ENCODE assay signal across 10 cellular contexts in the genomic region with DNA sequence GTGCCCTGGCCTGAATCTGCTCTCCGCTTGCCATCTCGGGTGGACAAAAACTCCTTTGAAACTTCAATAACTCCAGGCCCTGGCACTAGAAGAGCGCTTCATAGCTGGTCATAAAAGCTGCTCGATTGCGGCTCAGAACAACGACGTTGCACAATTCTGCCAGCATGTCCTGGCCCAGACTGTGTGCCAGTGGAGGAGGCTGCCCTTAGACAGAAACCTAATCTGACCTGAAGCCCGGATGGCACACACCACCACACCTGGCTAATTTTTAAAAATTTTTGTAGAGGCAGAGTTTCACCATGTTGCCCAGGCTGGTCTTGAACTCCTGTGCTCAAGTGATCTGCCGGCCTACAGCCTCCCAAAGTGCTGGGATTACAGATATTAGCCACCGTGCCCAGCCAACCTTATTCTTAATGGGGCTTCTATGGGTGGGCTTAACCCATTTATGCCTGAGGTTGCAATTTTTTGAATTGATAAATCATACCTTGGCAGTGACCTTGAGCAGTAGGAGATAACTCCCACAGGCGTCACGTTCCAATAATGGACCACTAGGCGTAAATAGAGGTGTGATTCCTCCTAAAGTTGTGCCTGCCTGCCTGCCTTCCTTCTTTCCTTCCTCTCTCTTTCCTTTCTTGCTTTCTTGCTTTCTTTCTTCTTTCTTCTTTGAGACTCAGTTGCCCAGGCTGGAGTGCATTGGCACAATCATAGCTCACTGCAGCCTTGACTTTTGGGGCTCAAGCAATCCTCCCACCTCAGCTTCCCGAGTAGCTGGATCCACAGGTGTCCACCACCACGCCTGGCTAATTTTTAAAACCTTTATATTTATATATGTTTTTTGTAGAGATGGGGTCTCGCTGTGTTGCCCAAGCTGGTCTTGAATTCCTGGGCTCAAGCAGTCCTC. TPM values are rescaled to one million over a fixed set of nuclear protein-coding genes. Genes with fewer than 3 reads are reported as not detected.
DNase-seq lines count a peak whose midpoint lies in the region; ATAC-seq and TF ChIP-seq lines count a peak whose summit lies in the region.
"Had no signal": no experiment of that assay in that cellular context is flagged by ENCODE, and none has a peak within 500 bp of the region (broad histone marks: within the 10 kb centered on the region; RNA-seq: fewer than 3 reads in every experiment).

No MANE protein-coding gene starts in this region.

- H3K27ac Mint-ChIP-seq in activated naive CD8-positive, alpha-beta T cell: no peak overlapping the region
- H3K27ac Mint-ChIP-seq in activated naive CD8-positive, alpha-beta T cell treated with anti-CD3 and anti-CD28 coated beads, Interleukin-2, amount 50 U/mL, for 24 hours: no peak overlapping the region

- H3K27me3 ChIP-seq in ectodermal cell (ENCODE audit: control insufficient read depth, insufficient read depth, low read length, poor library complexity, severe bottlenecking) (peaks cover 37% of the 10 kb centered on the region), muscle layer of duodenum (ENCODE audit: low read depth, low read length) (no peaks in the 10 kb centered on the region), upper lobe of right lung (peaks cover 8% of the 10 kb centered on the region)

- DNase-seq in activated naive CD8-positive, alpha-beta T cell treated with anti-CD3 and anti-CD28 coated beads, Interleukin-2, amount 50 U/mL, for 24 hours: no peak
- DNase-seq in upper lobe of right lung: peak; percentile 79
- no peak for DNase-seq in foreskin fibroblast

- H3K36me3 Mint-ChIP-seq in activated naive CD8-positive, alpha-beta T cell: no peaks in the 10 kb centered on the region
- H3K36me3 Mint-ChIP-seq in activated naive CD8-positive, alpha-beta T cell treated with anti-CD3 and anti-CD28 coated beads, Interleukin-2, amount 50 U/mL, for 24 hours (ENCODE audit: low read depth): no peaks in the 10 kb centered on the region

- no peak for TF ChIP-seq CTCF in upper lobe of right lung (IDR thresholded peaks at IDR 0.05)
- TF ChIP-seq CTCF in foreskin fibroblast (IDR thresholded peaks at IDR 0.05; ENCODE audit: low read depth, low read length): no peak

- peak overlapping the region; percentile 65 for H3K4me3 Mint-ChIP-seq in activated naive CD8-positive, alpha-beta T cell
- H3K4me3 Mint-ChIP-seq in activated naive CD8-positive, alpha-beta T cell treated with anti-CD3 and anti-CD28 coated beads, Interleukin-2, amount 50 U/mL, for 24 hours: no peak overlapping the region

- WGBS in ectodermal cell, 2 experiments: 92 to 94% methylated on average over 15 of the region's 16 CpGs

- H3K36me3 ChIP-seq in ectodermal cell (ENCODE audit: control insufficient read depth, insufficient read depth, low read length): no peaks in the 10 kb centered on the region
- no peaks in the 10 kb centered on the region for H3K36me3 ChIP-seq in muscle layer of duodenum (ENCODE audit: control insufficient read depth in 1 of 2, insufficient read depth in 2 of 2, low read length in 2 of 2)
- H3K36me3 ChIP-seq in upper lobe of right lung: no peaks in the 10 kb centered on the region

- H3K27ac ChIP-seq in ectodermal cell (ENCODE audit: insufficient read depth, low read depth, low read length, poor library complexity, severe bottlenecking) (no peak overlapping the region), muscle layer of duodenum (ENCODE audit: low read length) (peak overlapping the region; percentile 56), upper lobe of right lung (peak overlapping the region; percentile 88)

- ATAC-seq in activated naive CD8-positive, alpha-beta T cell treated with anti-CD3 and anti-CD28 coated beads, Interleukin-2, amount 50 U/mL, for 24 hours: no peak
- ATAC-seq in upper lobe of right lung: peak; percentile 22
- ATAC-seq in GM18858 (IDR thresholded peaks at IDR 0.05; ENCODE audit: unreplicated experiment): no peak
- ATAC-seq in HG03469 (IDR thresholded peaks at IDR 0.05; ENCODE audit: unreplicated experiment): no peak

- no peaks in the 10 kb centered on the region for H3K9me3 Mint-ChIP-seq in activated naive CD8-positive, alpha-beta T cell (ENCODE audit: low read depth)
- no peaks in the 10 kb centered on the region for H3K9me3 Mint-ChIP-seq in activated naive CD8-positive, alpha-beta T cell treated with anti-CD3 and anti-CD28 coated beads, Interleukin-2, amount 50 U/mL, for 24 hours

- intact Hi-C loops in upper lobe of right lung (cut with DNase I): no loop called here

- H3K9me3 ChIP-seq in ectodermal cell (ENCODE audit: control insufficient read depth, low read length) (no peaks in the 10 kb centered on the region), muscle layer of duodenum (ENCODE audit: control insufficient read depth in 1 of 2, low read length in 2 of 2) (no peaks in the 10 kb centered on the region), upper lobe of right lung (no peaks in the 10 kb centered on the region)

- H3K4me3 ChIP-seq in ectodermal cell (ENCODE audit: insufficient read depth, low read depth, low read length) (peak overlapping the region; percentile 49), muscle layer of duodenum (ENCODE audit: low read depth in 1 of 2, low read length in 2 of 2) (peak overlapping the region in 1 of 2 donors; percentile 74), upper lobe of right lung (no peak overlapping the region), foreskin fibroblast (ENCODE audit: low read depth in 1 of 2, low read length in 2 of 2) (no peak overlapping the region)

- H3K4me1 Mint-ChIP-seq in activated naive CD8-positive, alpha-beta T cell (ENCODE audit: low read depth): peaks cover 7% of the 10 kb centered on the region
- peaks cover 4% of the 10 kb centered on the region for H3K4me1 Mint-ChIP-seq in activated naive CD8-positive, alpha-beta T cell treated with anti-CD3 and anti-CD28 coated beads, Interleukin-2, amount 50 U/mL, for 24 hours

- H3K4me1 ChIP-seq in ectodermal cell (ENCODE audit: control insufficient read depth, insufficient read depth, low read length) (peaks cover 13% of the 10 kb centered on the region), muscle layer of duodenum (ENCODE audit: control insufficient read depth in 1 of 2, insufficient read depth in 2 of 2, low read length in 2 of 2) (peaks cover 0 to 29% of the 10 kb centered on the region in 2 donors), upper lobe of right lung (peaks cover 36% of the 10 kb centered on the region)

- H3K27me3 Mint-ChIP-seq in activated naive CD8-positive, alpha-beta T cell: peaks cover 17% of the 10 kb centered on the region
- H3K27me3 Mint-ChIP-seq in activated naive CD8-positive, alpha-beta T cell treated with anti-CD3 and anti-CD28 coated beads, Interleukin-2, amount 50 U/mL, for 24 hours: peaks cover 47% of the 10 kb centered on the region

RNA-seq across cellular contexts. Expression of a gene that starts 1.1 kb away (rescaled TPM):
- polyA plus RNA-seq in ectodermal cell (2013, experiment 1 of 4): 3.2 TPM
- polyA plus RNA-seq in ectodermal cell (2013, experiment 2 of 4): 4.2 TPM
- 3.4 TPM for polyA plus RNA-seq in ectodermal cell (2013, experiment 3 of 4)
- polyA plus RNA-seq in ectodermal cell (2013, experiment 4 of 4): 4.0 TPM
- total RNA-seq in upper lobe of right lung: 78.1 TPM

RNA-seq across cellular contexts. Expression of a gene that starts 20.1 kb away (rescaled TPM):
- 0.83 TPM for polyA plus RNA-seq in ectodermal cell (2013, experiment 1 of 4)
- polyA plus RNA-seq in ectodermal cell (2013, experiment 2 of 4): 0.75 TPM
- 0.64 TPM for polyA plus RNA-seq in ectodermal cell (2013, experiment 3 of 4)
- polyA plus RNA-seq in ectodermal cell (2013, experiment 4 of 4): 1.4 TPM
- 0.52 TPM for total RNA-seq in upper lobe of right lung
- total RNA-seq: LHCN-M2, RPMI7951 had no signal
